In the genomic region with DNA sequence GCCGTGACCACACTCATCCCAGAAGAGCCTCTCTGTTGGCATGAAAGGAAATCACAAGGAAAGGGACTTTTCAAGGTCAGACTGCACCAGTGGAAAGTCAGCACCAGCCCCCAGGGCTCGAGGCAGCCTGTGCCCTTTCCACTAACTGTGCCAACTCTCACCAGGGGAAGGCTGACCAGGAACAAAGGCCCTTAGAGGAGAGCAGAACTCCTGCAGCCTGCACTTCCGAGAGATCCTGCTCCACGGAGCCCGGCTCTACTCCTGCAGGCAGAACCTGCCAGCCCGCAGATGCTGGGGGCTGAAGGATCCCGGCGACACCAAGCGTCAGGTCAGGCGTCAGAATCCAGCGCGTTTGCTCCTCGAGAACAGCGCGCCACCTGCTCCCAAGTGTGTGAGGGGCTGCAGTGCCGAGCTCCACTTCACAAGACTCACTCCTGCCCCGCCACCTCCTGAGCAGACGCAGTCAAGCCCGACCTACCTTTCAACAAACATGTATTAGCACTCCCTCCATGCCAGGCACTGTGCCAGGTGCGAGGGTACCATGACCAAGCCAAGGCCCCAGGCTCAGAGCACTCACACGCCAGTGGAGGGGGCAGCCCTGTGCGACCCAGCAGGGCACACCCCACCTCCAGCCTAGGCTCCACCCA, we compare ENCODE assay signal across 8 cellular contexts.
DNase-seq lines count a peak whose midpoint lies in the region; ATAC-seq and TF ChIP-seq lines count a peak whose summit lies in the region.

No MANE protein-coding gene starts in this region.

- peaks cover 8% of the 10 kb centered on the region for H3K4me1 Mint-ChIP-seq in nephron progenitor cell
- H3K4me1 Mint-ChIP-seq in activated naive CD4-positive, alpha-beta T cell treated with anti-CD3 and anti-CD28 coated beads, Interleukin-2, amount 10 ng/mL, durations not matched to agents 7 days and 5 days, result peaks cover 9% of the 10 kb centered on the region

- H3K9ac ChIP-seq in endocrine pancreas (ENCODE audit: control insufficient read depth, insufficient read depth, low read length), result peak overlapping the region; percentile 43

- peak overlapping the region; percentile 79 for H3K4me3 Mint-ChIP-seq in nephron progenitor cell
- H3K4me3 Mint-ChIP-seq in activated naive CD4-positive, alpha-beta T cell treated with anti-CD3 and anti-CD28 coated beads, Interleukin-2, amount 10 ng/mL, durations not matched to agents 7 days and 5 days, result no peak overlapping the region

- no peaks in the 10 kb centered on the region for H3K4me1 ChIP-seq in endocrine pancreas (ENCODE audit: control insufficient read depth, insufficient read depth, low read length)

- no peaks in the 10 kb centered on the region for H3K27me3 ChIP-seq in endocrine pancreas (ENCODE audit: control insufficient read depth, insufficient read depth, low read length)

- H3K27ac Mint-ChIP-seq in nephron progenitor cell, result no peak overlapping the region
- H3K27ac Mint-ChIP-seq in activated naive CD4-positive, alpha-beta T cell treated with anti-CD3 and anti-CD28 coated beads, Interleukin-2, amount 10 ng/mL, durations not matched to agents 7 days and 5 days, result no peak overlapping the region

- peaks cover 95% of the 10 kb centered on the region for H3K27me3 Mint-ChIP-seq in nephron progenitor cell (ENCODE audit: low read depth, poor library complexity)
- peaks cover 70% of the 10 kb centered on the region for H3K27me3 Mint-ChIP-seq in activated naive CD4-positive, alpha-beta T cell treated with anti-CD3 and anti-CD28 coated beads, Interleukin-2, amount 10 ng/mL, durations not matched to agents 7 days and 5 days

- H3K36me3 ChIP-seq in endocrine pancreas (ENCODE audit: control insufficient read depth, insufficient read depth, low read length), result no peaks in the 10 kb centered on the region

- no peaks in the 10 kb centered on the region for H3K9me3 ChIP-seq in endocrine pancreas (ENCODE audit: control insufficient read depth, low read length)

- peaks cover 4% of the 10 kb centered on the region for H3K9me3 Mint-ChIP-seq in nephron progenitor cell
- no peaks in the 10 kb centered on the region for H3K9me3 Mint-ChIP-seq in activated naive CD4-positive, alpha-beta T cell treated with anti-CD3 and anti-CD28 coated beads, Interleukin-2, amount 10 ng/mL, durations not matched to agents 7 days and 5 days

- CTCF ChIA-PET in activated naive CD4-positive, alpha-beta T cell treated with anti-CD3 and anti-CD28 coated beads, Interleukin-2, amount 10 ng/mL, durations not matched to agents 7 days and 5 days (lab: Charles Lee), result interaction anchor here (0.6 to 2.1 kb wide), 12 partner anchors 14 to 593 kb away, joined by 3 to 9 read pairs (median 4); no protein-coding TSS in a partner anchor

- no peaks in the 10 kb centered on the region for H3K36me3 Mint-ChIP-seq in nephron progenitor cell (ENCODE audit: low read depth)
- H3K36me3 Mint-ChIP-seq in activated naive CD4-positive, alpha-beta T cell treated with anti-CD3 and anti-CD28 coated beads, Interleukin-2, amount 10 ng/mL, durations not matched to agents 7 days and 5 days, result no peaks in the 10 kb centered on the region

- TF ChIP-seq CTCF in nephron progenitor cell (IDR thresholded peaks at IDR 0.05) (no peak), GM20000 (IDR thresholded peaks at IDR 0.05; ENCODE audit: extremely low read depth, missing control alignments) (no peak)

- no peak for TF ChIP-seq POLR2A in GM18505 (IDR thresholded peaks at IDR 0.05; ENCODE audit: borderline replicate concordance, extremely low read depth, insufficient read depth, insufficient read length)

- ATAC-seq in GM18505 (IDR thresholded peaks at IDR 0.05; ENCODE audit: unreplicated experiment) (peak; percentile 36), HG02623 (IDR thresholded peaks at IDR 0.05; ENCODE audit: unreplicated experiment) (peak; percentile 25)

- H3K4me3 ChIP-seq in endocrine pancreas (ENCODE audit: control insufficient read depth, insufficient read depth, low read length), result peak overlapping the region; percentile 20

- DNase-seq in NCI-H2227 treated with DMSO at 0.1 percent for 48 hours (lab: John Stamatoyannopoulos, UW) (peak; percentile 43), nephron progenitor cell (peak; percentile 38), GM20000 (ENCODE audit: low spot score) (no peak)
- no peak for DNase-seq in activated naive CD4-positive, alpha-beta T cell treated with anti-CD3 and anti-CD28 coated beads, Interleukin-2, amount 10 ng/mL, durations not matched to agents 7 days and 5 days
- DNase-seq in stimulated activated CD4-positive, alpha-beta T cell treated with anti-CD3 and anti-CD28 coated beads, Interleukin-4, amount 100 ng/mL, for 24 hours, result no peak

Comparison
In these comparisons a context has a peak if more than half of its experiments do, and no peak if none do; other contexts are left out.
1. DNase-seq: peak in NCI-H2227 treated with DMSO at 0.1 percent for 48 hours (single experiment) and nephron progenitor cell (single experiment); none in GM20000 (single experiment), activated naive CD4-positive, alpha-beta T cell treated with anti-CD3 and anti-CD28 coated beads, Interleukin-2, amount 10 ng/mL, durations not matched to agents 7 days and 5 days (single experiment) and stimulated activated CD4-positive, alpha-beta T cell treated with anti-CD3 and anti-CD28 coated beads, Interleukin-4, amount 100 ng/mL, for 24 hours (single experiment).